In the genomic region with DNA sequence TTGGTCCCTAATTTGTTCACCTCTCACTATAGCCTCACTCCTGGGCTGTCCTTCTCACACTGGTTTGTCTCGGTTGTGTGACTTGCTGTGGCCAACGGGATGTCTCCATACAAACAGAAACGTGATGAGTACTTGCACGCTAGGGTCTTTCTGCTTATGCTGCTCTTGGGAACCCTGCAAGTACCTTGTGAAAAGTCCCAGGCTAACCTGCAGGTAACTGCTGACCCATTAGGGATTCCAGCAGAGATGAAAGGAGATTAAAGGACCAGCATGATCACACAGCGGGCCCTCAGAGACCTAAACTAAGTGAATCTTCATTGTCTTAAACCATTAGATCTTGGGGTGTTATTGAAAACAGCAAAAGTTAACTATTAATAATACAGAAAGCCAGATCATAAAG, we compare ENCODE assay signal across 19 cellular contexts.
DNase-seq lines count a peak whose midpoint lies in the region; ATAC-seq and TF ChIP-seq lines count a peak whose summit lies in the region.
"Had no signal": no experiment of that assay in that cellular context is flagged by ENCODE, and none has a peak within 500 bp of the region (broad histone marks: within the 10 kb centered on the region; RNA-seq: fewer than 3 reads in every experiment).

No MANE protein-coding gene starts in this region.

- H3K4me2 ChIP-seq in GM23338, result no peak overlapping the region
- H3K4me2 ChIP-seq in neural progenitor cell, result peak overlapping the region; percentile 73

- H3K27me3 Mint-ChIP-seq in GM23338 (ENCODE audit: insufficient read depth, low read depth, poor library complexity), result no peaks in the 10 kb centered on the region
- peaks cover 31% of the 10 kb centered on the region for H3K27me3 Mint-ChIP-seq in WTC11 (ENCODE audit: low read depth)
- H3K27me3 Mint-ChIP-seq in neural progenitor cell (ENCODE audit: insufficient read depth, low read depth), result no peaks in the 10 kb centered on the region
- H3K27me3 Mint-ChIP-seq: CD4-positive, alpha-beta T cell; IgD-negative memory B cell had no signal

- no peaks in the 10 kb centered on the region; the same call in 1 of the 2 replicates for H3K9me2 ChIP-seq in GM23338 (ENCODE audit: insufficient read depth)

- H3F3A ChIP-seq in GM23338 (replicated peaks; ENCODE audit: low read depth) (no peaks in the 10 kb centered on the region), neural progenitor cell (ENCODE audit: low read depth) (peaks cover 32% of the 10 kb centered on the region)

- H3K27ac Mint-ChIP-seq in GM23338 (no peak overlapping the region), WTC11 (no peak overlapping the region), neural progenitor cell (no peak overlapping the region)
- H3K27ac Mint-ChIP-seq: CD4-positive, alpha-beta T cell; HFFc6; IgD-negative memory B cell had no signal

- no peak overlapping the region for H2AFZ ChIP-seq in GM23338
- H2AFZ ChIP-seq in neural progenitor cell (replicated peaks), result no peak overlapping the region

- H3K9me3 Mint-ChIP-seq in GM23338 (no peaks in the 10 kb centered on the region), WTC11 (no peaks in the 10 kb centered on the region), neural progenitor cell (no peaks in the 10 kb centered on the region)
- H3K9me3 Mint-ChIP-seq: HFFc6 had no signal

- POLR2A ChIA-PET in WTC11 (lab: Charles Lee), result interaction anchor here (1.1 kb wide), 1 partner anchor 9 kb away, joined by 3 read pairs; no protein-coding TSS in a partner anchor

- H3K27me3 ChIP-seq in GM23338 (ENCODE audit: insufficient read depth) (no peaks in the 10 kb centered on the region), neural progenitor cell (no peaks in the 10 kb centered on the region)
- no peaks in the 10 kb centered on the region for H3K27me3 ChIP-seq in effector memory CD4-positive, alpha-beta T cell (replicated peaks; ENCODE audit: control insufficient read depth, insufficient read depth, low read length, poor library complexity, severe bottlenecking)

- H3K4me3 Mint-ChIP-seq in GM23338 (no peak overlapping the region), WTC11 (no peak overlapping the region), neural progenitor cell (no peak overlapping the region)
- H3K4me3 Mint-ChIP-seq: CD4-positive, alpha-beta T cell; HFFc6; IgD-negative memory B cell had no signal

- no peaks in the 10 kb centered on the region for H3K36me3 ChIP-seq in GM23338 (ENCODE audit: insufficient read depth)
- no peaks in the 10 kb centered on the region for H3K36me3 ChIP-seq in neural progenitor cell
- H3K36me3 ChIP-seq in effector memory CD4-positive, alpha-beta T cell (ENCODE audit: control insufficient read depth, insufficient read depth, low read length), result no peaks in the 10 kb centered on the region

- H3K4me1 ChIP-seq in GM23338 (ENCODE audit: insufficient read depth), result no peaks in the 10 kb centered on the region
- H3K4me1 ChIP-seq in neural progenitor cell, result peaks cover 63% of the 10 kb centered on the region
- H3K4me1 ChIP-seq in effector memory CD4-positive, alpha-beta T cell (ENCODE audit: control insufficient read depth, insufficient read depth, low read length, poor library complexity, severe bottlenecking), result no peaks in the 10 kb centered on the region

- no peak overlapping the region for H3K9ac ChIP-seq in neural progenitor cell

- H3K9me3 ChIP-seq in neural progenitor cell (ENCODE audit: low read depth), result no peaks in the 10 kb centered on the region
- no peaks in the 10 kb centered on the region for H3K9me3 ChIP-seq in effector memory CD4-positive, alpha-beta T cell (ENCODE audit: control insufficient read depth, low read length)
- H3K9me3 ChIP-seq: A549 had no signal

- no peak overlapping the region for H3K27ac ChIP-seq in GM23338 (ENCODE audit: low read depth)
- peak overlapping the region; percentile 96 for H3K27ac ChIP-seq in neural progenitor cell
- no peak overlapping the region for H3K27ac ChIP-seq in effector memory CD4-positive, alpha-beta T cell (ENCODE audit: insufficient read depth, low read length, poor library complexity, severe bottlenecking)
- H3K27ac ChIP-seq: 22Rv1, A549, C4-2B had no signal

- ATAC-seq in GM23338, result peak; percentile 69
- ATAC-seq in WTC11, result 0 out of 2 replicates have a peak, but pooled peaks have one; percentile 36
- ATAC-seq in GM19324 (IDR thresholded peaks at IDR 0.05; ENCODE audit: low FRiP score, unreplicated experiment), result no peak
- ATAC-seq: A549, HCT116, HepG2 had no signal

- CTCF ChIA-PET in WTC11 (lab: Charles Lee), result no interaction called here

- H3K36me3 Mint-ChIP-seq in GM23338 (ENCODE audit: low read depth) (no peaks in the 10 kb centered on the region), WTC11 (no peaks in the 10 kb centered on the region), neural progenitor cell (peaks cover 2% of the 10 kb centered on the region)
- H3K36me3 Mint-ChIP-seq: IgD-negative memory B cell had no signal

- no peak overlapping the region for H3K4me3 ChIP-seq in GM23338
- H3K4me3 ChIP-seq in neural progenitor cell, result peak overlapping the region; percentile 22
- no peak overlapping the region for H3K4me3 ChIP-seq in effector memory CD4-positive, alpha-beta T cell (ENCODE audit: insufficient read depth, low read depth, low read length, poor library complexity, severe bottlenecking)
- H3K4me3 ChIP-seq: A549 had no signal

- H3K79me2 ChIP-seq in GM23338 (replicated peaks; ENCODE audit: insufficient read depth) (no peaks in the 10 kb centered on the region), neural progenitor cell (ENCODE audit: low read depth) (no peaks in the 10 kb centered on the region)

- DNase-seq in GM23338 (ENCODE audit: low spot score) (peak; percentile 5), WTC11 (ENCODE audit: low spot score) (no peak), iPS-NIHi7 (ENCODE audit: extremely low spot score) (peak; percentile 19), neural progenitor cell (ENCODE audit: low spot score) (peak; percentile 44), retina (no peak)
- no peak for DNase-seq in effector memory CD4-positive, alpha-beta T cell
- DNase-seq: AML-193; Calu3; CD4-positive, alpha-beta T cell; DMS79 treated with DMSO at 0.1 percent for 48 hours; GF-D8; HFFc6 had no signal

- H4K20me1 ChIP-seq in GM23338 (replicated peaks; ENCODE audit: insufficient read depth), result no peaks in the 10 kb centered on the region
- H4K20me1 ChIP-seq in neural progenitor cell (ENCODE audit: low read depth), result no peaks in the 10 kb centered on the region

- peaks cover 20% of the 10 kb centered on the region for H3K4me1 Mint-ChIP-seq in GM23338
- H3K4me1 Mint-ChIP-seq in WTC11, result peaks cover 20% of the 10 kb centered on the region
- peaks cover 57% of the 10 kb centered on the region for H3K4me1 Mint-ChIP-seq in neural progenitor cell
- H3K4me1 Mint-ChIP-seq: IgD-negative memory B cell had no signal

- TF ChIP-seq CTCF in GM23338 (conservative IDR thresholded peaks at IDR 0.05; ENCODE audit: low read depth in 2 of 2) (no peak), WTC11 (IDR thresholded peaks at IDR 0.05) (no peak), neural progenitor cell (IDR thresholded peaks at IDR 0.05) (no peak)

TF ChIP-seq in GM23338, 12 proteins besides CTCF, POLR2A, EP300 and RAD21 (continues in another document):
- TF ChIP-seq EZH2 (IDR thresholded peaks at IDR 0.05; ENCODE audit: low read depth, unreplicated experiment) (no peak), ZNF114 (CRISPR knock-in tag; IDR thresholded peaks at IDR 0.05) (no peak), NANOG (IDR thresholded peaks at IDR 0.05; ENCODE audit: borderline replicate concordance) (no peak), ZNF331 (CRISPR knock-in tag; IDR thresholded peaks at IDR 0.05; ENCODE audit: low read depth) (no peak), POLR2AphosphoS5 (IDR thresholded peaks at IDR 0.05; ENCODE audit: low read depth) (no peak), EZH2phosphoT487 (IDR thresholded peaks at IDR 0.05; ENCODE audit: unreplicated experiment) (no peak), CREB1 (CRISPR knock-in tag; IDR thresholded peaks at IDR 0.05; ENCODE audit: low read depth) (no peak)

TF ChIP-seq in WTC11, 78 proteins besides CTCF, POLR2A, EP300 and RAD21 (continues in another document):
- TF ChIP-seq GABPB1 (CRISPR knock-in tag; IDR thresholded peaks at IDR 0.05) (no peak), ZNF121 (CRISPR knock-in tag; IDR thresholded peaks at IDR 0.05) (no peak), CREM (CRISPR knock-in tag; IDR thresholded peaks at IDR 0.05) (no peak), TCF7 (CRISPR knock-in tag; IDR thresholded peaks at IDR 0.05; ENCODE audit: low read depth) (no peak), MYBL2 (CRISPR knock-in tag; IDR thresholded peaks at IDR 0.05) (no peak), ZNF232 (CRISPR knock-in tag; IDR thresholded peaks at IDR 0.05) (no peak), ZNF317 (CRISPR knock-in tag; IDR thresholded peaks at IDR 0.05; ENCODE audit: borderline replicate concordance, low read depth) (no peak)
- TF ChIP-seq, protein P1, sequence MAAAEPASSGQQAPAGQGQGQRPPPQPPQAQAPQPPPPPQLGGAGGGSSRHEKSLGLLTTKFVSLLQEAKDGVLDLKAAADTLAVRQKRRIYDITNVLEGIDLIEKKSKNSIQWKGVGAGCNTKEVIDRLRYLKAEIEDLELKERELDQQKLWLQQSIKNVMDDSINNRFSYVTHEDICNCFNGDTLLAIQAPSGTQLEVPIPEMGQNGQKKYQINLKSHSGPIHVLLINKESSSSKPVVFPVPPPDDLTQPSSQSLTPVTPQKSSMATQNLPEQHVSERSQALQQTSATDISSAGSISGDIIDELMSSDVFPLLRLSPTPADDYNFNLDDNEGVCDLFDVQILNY (CRISPR knock-in tag; IDR thresholded peaks at IDR 0.05), result no peak
- TF ChIP-seq, protein P2, sequence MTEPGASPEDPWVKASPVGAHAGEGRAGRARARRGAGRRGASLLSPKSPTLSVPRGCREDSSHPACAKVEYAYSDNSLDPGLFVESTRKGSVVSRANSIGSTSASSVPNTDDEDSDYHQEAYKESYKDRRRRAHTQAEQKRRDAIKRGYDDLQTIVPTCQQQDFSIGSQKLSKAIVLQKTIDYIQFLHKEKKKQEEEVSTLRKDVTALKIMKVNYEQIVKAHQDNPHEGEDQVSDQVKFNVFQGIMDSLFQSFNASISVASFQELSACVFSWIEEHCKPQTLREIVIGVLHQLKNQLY (CRISPR knock-in tag; IDR thresholded peaks at IDR 0.05), result no peak

Comparison
In these comparisons a context has a peak if more than half of its experiments do, and no peak if none do; other contexts are left out.
1. DNase-seq: peak in GM23338 (single experiment), iPS-NIHi7 (single experiment) and neural progenitor cell (single experiment); none in WTC11 (single experiment), retina (single experiment) and effector memory CD4-positive, alpha-beta T cell (0 of 3).